Comparison of ENCODE assay signal across 11 cellular contexts in genomic region chr15:93071469-93071891, GRCh38. TPM values are rescaled to one million over a fixed set of nuclear protein-coding genes. Genes with fewer than 3 reads are reported as not detected.
DNase-seq lines count a peak whose midpoint lies in the region; ATAC-seq and TF ChIP-seq lines count a peak whose summit lies in the region.
"Had no signal": no experiment of that assay in that cellular context is flagged by ENCODE, and none has a peak within 500 bp of the region (broad histone marks: within the 10 kb centered on the region; RNA-seq: fewer than 3 reads in every experiment).

No MANE protein-coding gene starts in this region.

- H3K4me3 ChIP-seq in AG10803 (ENCODE audit: low read length) (peak overlapping the region; percentile 73), gastroesophageal sphincter (peak overlapping the region; percentile 68 to 77), trophoblast cell (ENCODE audit: low read depth, low read length) (no peak overlapping the region)
- H3K4me3 ChIP-seq: mucosa of descending colon had no signal

- peaks cover 0 to 80% (median 27%) of the 10 kb centered on the region in 3 donors for H3K4me1 ChIP-seq in gastroesophageal sphincter
- peaks cover 11 to 14% of the 10 kb centered on the region in 2 experiments for H3K4me1 ChIP-seq in trophoblast cell (ENCODE audit: control insufficient read depth in 1 of 2, insufficient read depth in 2 of 2, low read length in 2 of 2)

- H3K9ac ChIP-seq in trophoblast cell (ENCODE audit: low read length), result no peak overlapping the region

- DNase-seq in AG10803 (ENCODE audit: low read depth), result peak; percentile 12
- no peak for DNase-seq in trophoblast cell
- DNase-seq in NCI-H748 (lab: John Stamatoyannopoulos, UW; ENCODE audit: unreplicated experiment), result no peak
- DNase-seq: mucosa of descending colon; NCI-H226; stimulated activated naive CD4-positive, alpha-beta T cell had no signal

- H3K36me3 ChIP-seq in gastroesophageal sphincter (no peaks in the 10 kb centered on the region), trophoblast cell (ENCODE audit: control insufficient read depth in 1 of 2, insufficient read depth in 2 of 2, low read length in 2 of 2) (no peaks in the 10 kb centered on the region)

- no peak for TF ChIP-seq CTCF in AG10803 (conservative IDR thresholded peaks at IDR 0.05; ENCODE audit: low read length)
- TF ChIP-seq CTCF in gastroesophageal sphincter (IDR thresholded peaks at IDR 0.05), result no peak

- H3K27ac ChIP-seq in angular gyrus (ENCODE audit: low read depth, low read length), result peak overlapping the region; percentile 5
- H3K27ac ChIP-seq in gastroesophageal sphincter, result peak overlapping the region; percentile 90 to 97 (median 92)
- no peak overlapping the region for H3K27ac ChIP-seq in trophoblast cell (ENCODE audit: low read depth, low read length)

- no peak overlapping the region for H3K23ac ChIP-seq in trophoblast cell (ENCODE audit: low read length)

- WGBS in gastroesophageal sphincter (ENCODE audit: low coverage in 1 of 2), 2 donors, result 9% methylated on average over 8 of the region's 18 CpGs; no CpG with 5 or more reads in 1 of the 2 donors
- no CpG with 5 or more reads among the region's 18 CpGs for WGBS in trophoblast cell (ENCODE audit: extremely low coverage, insufficient coverage, insufficient read length)

- no peak overlapping the region for H3K14ac ChIP-seq in trophoblast cell (ENCODE audit: low read length)

- no peak overlapping the region for H2BK5ac ChIP-seq in trophoblast cell (ENCODE audit: low read depth, low read length, poor library complexity)

- no peaks in the 10 kb centered on the region for H3K79me1 ChIP-seq in trophoblast cell (ENCODE audit: low read length)

- H3K9me3 ChIP-seq in gastroesophageal sphincter (no peaks in the 10 kb centered on the region), trophoblast cell (ENCODE audit: insufficient read depth, low read depth, low read length) (no peaks in the 10 kb centered on the region)
- H3K9me3 ChIP-seq: mucosa of descending colon had no signal

- H4K8ac ChIP-seq in trophoblast cell (ENCODE audit: low read depth, low read length), result peak overlapping the region; percentile 22

- H3K27me3 ChIP-seq in gastroesophageal sphincter, result no peaks in the 10 kb centered on the region
- H3K27me3 ChIP-seq in trophoblast cell (ENCODE audit: insufficient read depth, low read length), result peaks cover 13% of the 10 kb centered on the region

- H2AFZ ChIP-seq in trophoblast cell (ENCODE audit: insufficient read depth, low read length, poor library complexity), result peak overlapping the region; percentile 47

- H2BK120ac ChIP-seq in trophoblast cell (ENCODE audit: insufficient read depth, low read length, poor library complexity), result no peak overlapping the region

- no peak overlapping the region for H3K4ac ChIP-seq in trophoblast cell (ENCODE audit: low read depth, low read length)

- no peak overlapping the region for H4K12ac ChIP-seq in trophoblast cell (ENCODE audit: low read depth, low read length)

- H3K79me2 ChIP-seq in trophoblast cell (ENCODE audit: control insufficient read depth, insufficient read depth, low read length, poor library complexity), result no peaks in the 10 kb centered on the region

- no peak overlapping the region for H2AK5ac ChIP-seq in trophoblast cell (ENCODE audit: low read length)

- no peak for TF ChIP-seq EP300 in gastroesophageal sphincter (IDR thresholded peaks at IDR 0.05)

- no peak for ATAC-seq in gastroesophageal sphincter
- ATAC-seq in HG03460 (IDR thresholded peaks at IDR 0.05; ENCODE audit: unreplicated experiment), result no peak
- no peak for ATAC-seq in GM19452 (IDR thresholded peaks at IDR 0.05; ENCODE audit: unreplicated experiment)
- ATAC-seq in GM18907 (IDR thresholded peaks at IDR 0.05; ENCODE audit: unreplicated experiment), result no peak
- ATAC-seq: mucosa of descending colon had no signal

- peak; percentile 14 to 17 for TF ChIP-seq POLR2A in gastroesophageal sphincter (IDR thresholded peaks at IDR 0.05)

- no peak overlapping the region for H3K18ac ChIP-seq in trophoblast cell (ENCODE audit: low read length)

- no peak overlapping the region for H4K91ac ChIP-seq in trophoblast cell (ENCODE audit: low read depth, low read length)

- H2BK12ac ChIP-seq in trophoblast cell (ENCODE audit: low read length), result no peak overlapping the region

- H3K4me2 ChIP-seq in trophoblast cell (ENCODE audit: low read length), result peak overlapping the region; percentile 94

RNA-seq across cellular contexts. Expression of gene RGMA, which starts 17.5 kb away (rescaled TPM):
- total RNA-seq in gastroesophageal sphincter, result 100 to 1,000 TPM in 2 of 4 donors, 10 to 100 TPM in 2; 99.0 to 307 (median 112) TPM
- 0.33 and 0.40 TPM in 2 replicates for polyA plus RNA-seq in trophoblast cell (2013)
